ENCODE assay signal across 17 cellular contexts in genomic region chr6:128598561-128598960, GRCh38.
DNase-seq lines count a peak whose midpoint lies in the region; ATAC-seq, FAIRE-seq and TF ChIP-seq lines count a peak whose summit lies in the region.
"Had no signal": no experiment of that assay in that cellular context is flagged by ENCODE, and none has a peak within 500 bp of the region (broad histone marks: within the 10 kb centered on the region; RNA-seq: fewer than 3 reads in every experiment).

No MANE protein-coding gene starts in this region.

- no peak for ATAC-seq in HepG2
- ATAC-seq in right lobe of liver = no peak
- ATAC-seq in HG03378 (IDR thresholded peaks at IDR 0.05; ENCODE audit: unreplicated experiment) = peak; percentile 34
- no peak for ATAC-seq in GM18520 (IDR thresholded peaks at IDR 0.05; ENCODE audit: unreplicated experiment)
- no peak for ATAC-seq in HG02571 (IDR thresholded peaks at IDR 0.05; ENCODE audit: unreplicated experiment)
- ATAC-seq: left lung had no signal

- peaks cover 0 to 13% of the 10 kb centered on the region in 2 experiments; a peak in 2 of 5 replicates for H3K27me3 ChIP-seq in HepG2 (ENCODE audit: control insufficient read depth in 1 of 2, insufficient read depth in 2 of 2, low read length in 2 of 2)
- no peaks in the 10 kb centered on the region for H3K27me3 ChIP-seq in right lobe of liver
- H3K27me3 ChIP-seq: ascending aorta, left lung, MG63 had no signal

- in situ Hi-C loops in HepG2 (cut with HindIII; ENCODE audit: extremely low pct_ligation_motif_present, low pct_unique_long_range_greater_than_20kb) = no loop called here

- POLR2A ChIA-PET in HepG2 (lab: Yijun Ruan, JAX) = no interaction called here

- no peak overlapping the region for H3K4me3 ChIP-seq in HepG2 (replicated peaks in 1 of 3; ENCODE audit: insufficient read depth in 1 of 3, low read depth in 2 of 3, low read length in 3 of 3)
- H3K4me3 ChIP-seq in right lobe of liver = no peak overlapping the region
- H3K4me3 ChIP-seq: ascending aorta, left lung, MG63 had no signal

- TF ChIP-seq RAD21 in HepG2 (CRISPR knock-in tag; IDR thresholded peaks at IDR 0.05) = no peak

- no TSS peak for BruUV-seq in HepG2 (replicated peaks; lab: Mats Ljungman, UMichigan)

- H3K4me1 ChIP-seq in HepG2 (ENCODE audit: insufficient read depth, low read length) = no peaks in the 10 kb centered on the region
- H3K4me1 ChIP-seq in right lobe of liver = no peaks in the 10 kb centered on the region
- H3K4me1 ChIP-seq: ascending aorta, left lung had no signal

- no peak overlapping the region for H2AFZ ChIP-seq in HepG2 (ENCODE audit: low read length)

- no peaks in the 10 kb centered on the region for H3K9me3 ChIP-seq in HepG2 (ENCODE audit: low read length)
- no peaks in the 10 kb centered on the region for H3K9me3 ChIP-seq in right lobe of liver
- H3K9me3 ChIP-seq: ascending aorta, left lung, MG63 had no signal

- H3K27ac ChIP-seq in HepG2 (ENCODE audit: extremely low read length, insufficient read depth, low read length) = no peak overlapping the region
- no peak overlapping the region for H3K27ac ChIP-seq in right lobe of liver
- H3K27ac ChIP-seq in epithelial cell of prostate = peak overlapping the region; percentile 84
- H3K27ac ChIP-seq: ascending aorta, left lung had no signal

- CTCF ChIA-PET in HepG2 (lab: Yijun Ruan, JAX; ENCODE audit: low intra/inter-chr PET ratio, low total read pairs) = no interaction called here

- H3K79me2 ChIP-seq in HepG2 (ENCODE audit: insufficient read depth, low read length) = no peaks in the 10 kb centered on the region

- H4K20me1 ChIP-seq in HepG2 (ENCODE audit: insufficient read depth, low read length) = no peaks in the 10 kb centered on the region

- no peak for TF ChIP-seq POLR2A in HepG2 (IDR thresholded peaks at IDR 0.05; ENCODE audit: insufficient read depth in 1 of 2, low read depth in 2 of 2, low read length in 2 of 2)
- no peak for TF ChIP-seq POLR2A in right lobe of liver (IDR thresholded peaks at IDR 0.05)

- intact Hi-C loops in HepG2 (cut with micrococcal nuclease; ENCODE audit: unreplicated experiment) (no loop called here), right lobe of liver (cut with DNase I) (no loop called here)

- TF ChIP-seq EP300 in HepG2 (IDR thresholded peaks at IDR 0.05; ENCODE audit: low read depth in 2 of 2, low read length in 2 of 2) (no peak), HepG2 (CRISPR knock-in tag; IDR thresholded peaks at IDR 0.05; ENCODE audit: borderline replicate concordance) (no peak)

- TF ChIP-seq CTCF in HepG2 (CRISPR knock-in tag; IDR thresholded peaks at IDR 0.05) (no peak), right lobe of liver (IDR thresholded peaks at IDR 0.05) (no peak)

- DNase-seq in HepG2 (ENCODE audit: low spot score) (no peak), right lobe of liver (no peak), epithelial cell of prostate (ENCODE audit: low read depth, low spot score) (peak; percentile 50), SKM-1 (lab: John Stamatoyannopoulos, UW; ENCODE audit: unreplicated experiment) (no peak), OCI-M1 (lab: John Stamatoyannopoulos, UW) (no peak)
- DNase-seq: activated CD8-positive, alpha-beta memory T cell treated with anti-CD3 and anti-CD28 coated beads for 24 hours; activated gamma-delta T cell; GOT3; left lung; MG63; NCI-H226; retina had no signal

- H3K4me2 ChIP-seq in HepG2 (ENCODE audit: low read depth, low read length) = no peak overlapping the region

- no peaks in the 10 kb centered on the region for H3K36me3 ChIP-seq in HepG2 (replicated peaks in 1 of 2; ENCODE audit: control insufficient read depth in 1 of 2, insufficient read depth in 2 of 2, low read length in 2 of 2)
- no peaks in the 10 kb centered on the region for H3K36me3 ChIP-seq in right lobe of liver
- H3K36me3 ChIP-seq: ascending aorta, left lung, MG63 had no signal

- WGBS in HepG2 (ENCODE audit: low lambda C conversion rate) = 23% methylated on average over 2 of the region's 2 CpGs
- 45% methylated on average over 2 of the region's 2 CpGs for WGBS in right lobe of liver (ENCODE audit: insufficient coverage, low coverage, low lambda C conversion rate, missing lambda C conversion rate)

- no peak overlapping the region for H3K9ac ChIP-seq in HepG2 (ENCODE audit: insufficient read depth, low read depth, low read length)

- no peak for FAIRE-seq in HepG2 (lab: Jason Lieb, UNC)
- FAIRE-seq: frontal cortex had no signal

TF ChIP-seq in HepG2, 621 proteins besides CTCF, POLR2A, EP300 and RAD21:
- TF ChIP-seq, protein P1, sequence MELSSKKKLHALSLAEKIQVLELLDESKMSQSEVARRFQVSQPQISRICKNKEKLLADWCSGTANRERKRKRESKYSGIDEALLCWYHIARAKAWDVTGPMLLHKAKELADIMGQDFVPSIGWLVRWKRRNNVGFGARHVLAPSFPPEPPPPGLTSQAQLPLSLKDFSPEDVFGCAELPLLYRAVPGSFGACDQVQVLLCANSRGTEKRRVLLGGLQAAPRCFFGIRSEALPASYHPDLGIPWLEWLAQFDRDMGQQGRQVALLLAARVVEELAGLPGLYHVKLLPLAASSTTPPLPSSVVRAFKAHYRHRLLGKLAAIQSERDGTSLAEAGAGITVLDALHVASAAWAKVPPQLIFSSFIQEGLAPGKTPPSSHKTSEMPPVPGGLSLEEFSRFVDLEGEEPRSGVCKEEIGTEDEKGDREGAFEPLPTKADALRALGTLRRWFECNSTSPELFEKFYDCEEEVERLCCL (CRISPR knock-in tag; IDR thresholded peaks at IDR 0.05; ENCODE audit: borderline replicate concordance) = no peak
- TF ChIP-seq NFE2L2 (IDR thresholded peaks at IDR 0.05; ENCODE audit: low read length) = 0 out of 2 replicates have a peak, but pooled peaks have one; percentile 7
